Comparison of ENCODE assay signal across 8 cellular contexts in the genomic region with DNA sequence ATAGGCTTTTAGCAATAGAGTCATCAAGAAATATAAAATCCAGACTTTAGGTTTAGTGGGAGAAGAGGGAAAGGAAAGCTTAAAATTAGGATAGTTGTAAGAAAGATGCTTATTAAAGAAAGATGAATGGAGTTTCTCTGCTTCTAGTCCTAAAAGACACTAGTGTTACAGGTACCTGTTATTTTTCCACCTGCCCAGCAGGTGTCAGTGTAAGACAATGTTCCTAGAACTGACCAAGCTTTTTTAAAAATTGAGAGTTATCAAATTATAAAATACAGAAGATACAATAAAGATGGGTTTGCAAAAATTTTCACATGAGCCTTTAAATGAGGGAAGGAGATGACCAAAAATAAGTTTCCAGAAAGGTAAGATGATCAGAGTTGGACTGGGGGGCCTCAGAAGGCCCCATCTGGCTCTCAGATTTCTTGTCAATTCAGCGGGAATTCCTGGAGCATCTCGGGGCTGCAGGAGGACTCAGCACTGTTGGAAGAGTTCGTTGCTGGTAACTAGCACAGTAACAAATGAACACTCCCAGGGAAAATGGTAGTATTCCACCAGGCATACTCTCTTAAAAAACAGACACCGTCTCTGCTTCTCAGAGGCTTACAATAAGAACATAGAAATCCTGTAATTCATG.
DNase-seq lines count a peak whose midpoint lies in the region; ATAC-seq and TF ChIP-seq lines count a peak whose summit lies in the region.

No MANE protein-coding gene starts in this region.

- in situ Hi-C loops in gastrocnemius medialis (cut with MboI; ENCODE audit: low sequenced_read_pairs in 4 of 4) = loop anchor here (5.0 to 10.0 kb wide), 2 partner anchors 352 to 354 kb away; no protein-coding TSS in a partner anchor

- DNase-seq in NCI-H2029 treated with DMSO at 0.1 percent for 48 hours (lab: John Stamatoyannopoulos, UW) (peak; percentile 42), NCI-H2029 (lab: John Stamatoyannopoulos, UW) (no peak), HuH-7 (ENCODE audit: low spot score) (peak; percentile 14), SW480 (ENCODE audit: low spot score) (peak; percentile 74), esophagus squamous epithelium (lab: John Stamatoyannopoulos, UW) (no peak), gastrocnemius medialis (no peak)

- H3K4me1 ChIP-seq in esophagus squamous epithelium = no peaks in the 10 kb centered on the region
- no peaks in the 10 kb centered on the region for H3K4me1 ChIP-seq in gastrocnemius medialis

- TF ChIP-seq CTCF in esophagus squamous epithelium (IDR thresholded peaks at IDR 0.05) (peak; percentile 12 to 69 (median 54)), gastrocnemius medialis (IDR thresholded peaks at IDR 0.05 in 4 of 5, conservative IDR thresholded peaks at IDR 0.05 in 1 of 5) (peak in 4 of 5 experiments; percentile 28 to 51 (median 36))

- H3K4me3 ChIP-seq in esophagus squamous epithelium (no peak overlapping the region), gastrocnemius medialis (no peak overlapping the region)

- no peak for TF ChIP-seq POLR2A in esophagus squamous epithelium (IDR thresholded peaks at IDR 0.05)
- no peak for TF ChIP-seq POLR2A in gastrocnemius medialis (IDR thresholded peaks at IDR 0.05)

- WGBS in esophagus squamous epithelium, 2 donors = 61 to 66% methylated on average over 4 of the region's 4 CpGs

- ATAC-seq in gastrocnemius medialis = no peak
- ATAC-seq in HG03175 (IDR thresholded peaks at IDR 0.05; ENCODE audit: unreplicated experiment) = no peak
- ATAC-seq in GM19467 (IDR thresholded peaks at IDR 0.05; ENCODE audit: unreplicated experiment) = no peak

- intact Hi-C loops in esophagus squamous epithelium (cut with DNase I) (loop anchor here (5.0 kb wide), 1 partner anchor 359 kb away; no protein-coding TSS in a partner anchor), gastrocnemius medialis (cut with DNase I; ENCODE audit: low total_unique reads) (loop anchor here (2.0 kb wide), 1 partner anchor 358 kb away; no protein-coding TSS in a partner anchor)

- no peaks in the 10 kb centered on the region for H3K9me3 ChIP-seq in esophagus squamous epithelium
- H3K9me3 ChIP-seq in gastrocnemius medialis = peaks cover 0 to 3% (median 0%) of the 10 kb centered on the region in 3 donors

- H3K36me3 ChIP-seq in esophagus squamous epithelium = no peaks in the 10 kb centered on the region
- no peaks in the 10 kb centered on the region for H3K36me3 ChIP-seq in gastrocnemius medialis

- no peaks in the 10 kb centered on the region for H3K27me3 ChIP-seq in esophagus squamous epithelium
- H3K27me3 ChIP-seq in gastrocnemius medialis = no peaks in the 10 kb centered on the region

- no peak overlapping the region for H3K27ac ChIP-seq in esophagus squamous epithelium
- H3K27ac ChIP-seq in gastrocnemius medialis = no peak overlapping the region

Comparison
In these comparisons a context has a peak if more than half of its experiments do, and no peak if none do; other contexts are left out.
1. DNase-seq: peak in NCI-H2029 treated with DMSO at 0.1 percent for 48 hours (single experiment), HuH-7 (single experiment) and SW480 (single experiment); none in NCI-H2029 (single experiment), esophagus squamous epithelium (single experiment) and gastrocnemius medialis (0 of 2).